27 cellular contexts compared by ENCODE assay signal in the genomic region with DNA sequence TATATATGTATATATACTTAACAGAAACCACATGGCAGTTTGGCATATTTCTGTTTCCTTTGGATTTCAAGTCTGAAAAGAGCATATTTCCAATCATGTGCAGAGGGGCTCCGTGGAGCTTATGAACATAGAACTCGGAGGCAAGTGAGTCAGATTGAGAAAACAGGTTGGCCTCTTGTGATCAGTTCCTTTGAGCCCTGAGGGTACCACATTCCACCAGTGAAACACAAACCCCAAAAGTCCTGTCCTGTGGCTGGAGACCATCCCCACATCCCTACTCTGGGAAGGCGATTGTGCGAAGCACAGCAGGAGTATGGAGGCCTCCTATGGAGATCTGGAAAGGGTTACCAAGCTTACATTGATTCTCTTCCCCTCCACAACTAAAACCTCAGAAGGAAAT.
"Had no signal": no experiment of that assay in that cellular context is flagged by ENCODE, and none has a peak within 500 bp of the region (broad histone marks: within the 10 kb centered on the region; RNA-seq: fewer than 3 reads in every experiment).

No MANE protein-coding gene starts in this region.

- H3K27me3 ChIP-seq: body of pancreas, breast epithelium, MG63 had no signal

- H3K9me3 Mint-ChIP-seq: activated CD4-positive, alpha-beta T cell treated with anti-CD3 and anti-CD28 coated beads, Interleukin-2, amount 10 ng/mL, durations not matched to agents 24 days and 14 days; activated naive CD8-positive, alpha-beta T cell treated with anti-CD3 and anti-CD28 coated beads for 36 hours had no signal

- ATAC-seq: activated CD8-positive, alpha-beta T cell treated with anti-CD3 and anti-CD28 coated beads for 36 hours; activated T-cell treated with anti-CD3 and anti-CD28 coated beads, Interleukin-2, amount 50 U/mL, for 72 hours; activated T-helper 17 cell treated with anti-CD3 and anti-CD28 coated beads, Interleukin-2, amount 50 U/mL, for 72 hours; body of pancreas; Panc1 had no signal

- H3K9me3 ChIP-seq: body of pancreas, breast epithelium, MG63 had no signal

- H3K27ac Mint-ChIP-seq: activated CD4-positive, alpha-beta T cell treated with anti-CD3 and anti-CD28 coated beads, Interleukin-2, amount 10 ng/mL, durations not matched to agents 24 days and 14 days; activated CD8-positive, alpha-beta T cell treated with anti-CD3 and anti-CD28 coated beads for 36 hours; activated naive CD8-positive, alpha-beta T cell treated with anti-CD3 and anti-CD28 coated beads for 36 hours; activated T-cell treated with anti-CD3 and anti-CD28 coated beads, Interleukin-2, amount 50 U/mL, for 72 hours; activated T-helper 17 cell treated with anti-CD3 and anti-CD28 coated beads, Interleukin-2, amount 50 U/mL, for 72 hours had no signal

- H3K36me3 Mint-ChIP-seq: activated naive CD8-positive, alpha-beta T cell treated with anti-CD3 and anti-CD28 coated beads for 36 hours had no signal

- DNase-seq: activated CD4-positive, alpha-beta T cell treated with anti-CD3 and anti-CD28 coated beads, Interleukin-2, amount 10 ng/mL, durations not matched to agents 24 days and 14 days; activated CD4-positive, alpha-beta T cell treated with anti-CD3 and anti-CD28 coated beads, Interleukin-2, amount 50 U/mL, for 4 hours; activated CD8-positive, alpha-beta T cell treated with anti-CD3 and anti-CD28 coated beads for 36 hours; activated effector memory CD4-positive, alpha-beta T cell treated with anti-CD3 and anti-CD28 coated beads, Interleukin-2, amount 50 U/mL, for 16 hours; activated naive CD4-positive, alpha-beta T cell; activated naive CD4-positive, alpha-beta T cell treated with anti-CD3 and anti-CD28 coated beads, Interleukin-2, amount 50 U/mL, for 16 hours; activated naive CD8-positive, alpha-beta T cell treated with anti-CD3 and anti-CD28 coated beads for 36 hours; activated T-cell treated with anti-CD3 and anti-CD28 coated beads, Interleukin-2, amount 50 U/mL, for 1 hour; activated T-cell treated with anti-CD3 and anti-CD28 coated beads, Interleukin-2, amount 50 U/mL, for 72 hours; amniotic stem cell; aorta; body of pancreas; Karpas-422; MG63; NCI-H1048; NCI-H1436 treated with DMSO at 0.1 percent for 48 hours; NCI-H1694 treated with DMSO at 0.1 percent for 48 hours; NCI-H2029; NCI-H345; NCI-H524 treated with DMSO at 0.1 percent for 48 hours; RPMI8226; SIG-M5; T1000; WERI-Rb-1 had no signal

- H3K27ac ChIP-seq: breast epithelium, WERI-Rb-1 had no signal

- H3K27me3 Mint-ChIP-seq: activated CD4-positive, alpha-beta T cell treated with anti-CD3 and anti-CD28 coated beads, Interleukin-2, amount 10 ng/mL, durations not matched to agents 24 days and 14 days had no signal

- H3K36me3 ChIP-seq: breast epithelium, MG63, WERI-Rb-1 had no signal

- H3K4me1 Mint-ChIP-seq: activated CD4-positive, alpha-beta T cell treated with anti-CD3 and anti-CD28 coated beads, Interleukin-2, amount 10 ng/mL, durations not matched to agents 24 days and 14 days; activated naive CD8-positive, alpha-beta T cell treated with anti-CD3 and anti-CD28 coated beads for 36 hours; activated T-helper 17 cell treated with anti-CD3 and anti-CD28 coated beads, Interleukin-2, amount 50 U/mL, for 72 hours had no signal

- H3K4me1 ChIP-seq: breast epithelium had no signal

- H3K4me3 ChIP-seq: body of pancreas, breast epithelium, MG63 had no signal

- H3K4me3 Mint-ChIP-seq: activated CD4-positive, alpha-beta T cell treated with anti-CD3 and anti-CD28 coated beads, Interleukin-2, amount 10 ng/mL, durations not matched to agents 24 days and 14 days; activated CD8-positive, alpha-beta T cell treated with anti-CD3 and anti-CD28 coated beads for 36 hours; activated naive CD8-positive, alpha-beta T cell treated with anti-CD3 and anti-CD28 coated beads for 36 hours; activated T-cell treated with anti-CD3 and anti-CD28 coated beads, Interleukin-2, amount 50 U/mL, for 72 hours; activated T-helper 17 cell treated with anti-CD3 and anti-CD28 coated beads, Interleukin-2, amount 50 U/mL, for 72 hours had no signal
